In the genomic region with DNA sequence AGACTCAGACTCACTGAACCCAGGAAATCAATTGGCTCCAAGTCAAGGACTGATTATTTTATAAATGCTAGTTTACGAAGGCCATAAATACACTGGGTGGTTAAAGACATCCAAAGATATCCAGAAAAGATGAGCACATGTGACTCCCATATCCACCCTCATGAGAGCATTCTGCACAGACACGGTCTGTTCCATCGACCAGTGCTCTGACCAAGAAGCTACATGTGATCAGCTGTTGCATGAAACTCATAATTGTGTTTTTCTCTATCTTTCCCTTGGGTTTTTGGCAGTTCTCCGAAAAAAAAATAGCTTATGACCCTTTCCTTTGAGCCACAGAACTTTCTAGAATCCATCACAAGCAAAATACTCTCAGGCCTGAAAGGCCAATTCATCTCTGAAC, we compare ENCODE assay signal across 6 cellular contexts. TPM values are rescaled to one million over a fixed set of nuclear protein-coding genes. Genes with fewer than 3 reads are reported as not detected.
"Had no signal": no experiment of that assay in that cellular context is flagged by ENCODE, and none has a peak within 500 bp of the region (broad histone marks: within the 10 kb centered on the region; RNA-seq: fewer than 3 reads in every experiment).

No MANE protein-coding gene starts in this region.

- H3K27ac Mint-ChIP-seq: GM23338 had no signal

- ATAC-seq: GM23338 had no signal

- H3K4me3 Mint-ChIP-seq: GM23338, H9 had no signal

- H3K9me3 Mint-ChIP-seq: GM23338, H9 had no signal

- H3K4me3 ChIP-seq: GM23338 had no signal

- DNase-seq: H9, HCEC 1CT, IMR-90 had no signal

RNA-seq across cellular contexts. Expression of a gene that starts 4.8 kb away (rescaled TPM):
- total RNA-seq: GM23338, H1, H9, HT-29, IMR-90 had no signal
- polyA plus RNA-seq: GM23338, H1, IMR-90 had no signal
